In the genomic region with DNA sequence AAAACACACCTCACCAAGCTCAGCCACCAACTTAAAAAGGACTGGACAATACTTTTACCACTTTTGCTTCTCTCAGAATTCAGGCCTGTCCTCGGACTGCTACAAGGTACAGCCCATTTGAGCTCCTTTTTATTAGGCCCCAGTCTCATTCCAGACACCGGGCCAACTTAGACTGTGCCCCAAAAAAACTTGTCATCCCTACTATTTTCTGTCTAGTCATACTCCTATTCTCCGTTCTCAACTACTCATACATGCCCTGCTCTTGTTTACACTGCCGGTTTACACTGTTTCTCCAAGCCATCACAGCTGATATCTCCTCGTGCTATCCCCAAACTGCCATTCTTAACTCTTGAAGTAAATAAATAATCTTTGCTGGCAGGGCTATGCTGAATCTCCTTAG, we compare ENCODE assay signal across 1 cellular context. TPM values are rescaled to one million over a fixed set of nuclear protein-coding genes. Genes with fewer than 3 reads are reported as not detected.
"Had no signal": no experiment of that assay in that cellular context is flagged by ENCODE, and none has a peak within 500 bp of the region (broad histone marks: within the 10 kb centered on the region; RNA-seq: fewer than 3 reads in every experiment).

No MANE protein-coding gene starts in this region.

RNA-seq across cellular contexts. Expression of a gene that starts 10.5 kb away (rescaled TPM):
- total RNA-seq: GM12878 had no signal
